Comparison of ENCODE assay signal across 11 cellular contexts in genomic region chr11:65391007-65391406, GRCh38. TPM values are rescaled to one million over a fixed set of nuclear protein-coding genes. Genes with fewer than 3 reads are reported as not detected.
A peak's percentile ranks its signal among the peaks of the same experiment; 100 is the strongest.
DNase-seq lines count a peak whose midpoint lies in the region; ATAC-seq and TF ChIP-seq lines count a peak whose summit lies in the region.
"Had no signal": no experiment of that assay in that cellular context is flagged by ENCODE, and none has a peak within 500 bp of the region (broad histone marks: within the 10 kb centered on the region; RNA-seq: fewer than 3 reads in every experiment).

No MANE protein-coding gene starts in this region.

- H4K20me1 ChIP-seq in OCI-LY1 (ENCODE audit: insufficient read depth, low read length) = no peaks in the 10 kb centered on the region

- in situ Hi-C loops in GM13977 (cut with MboI; ENCODE audit: low pct_unique_long_range_greater_than_20kb, low sequenced_read_pairs, unreplicated experiment) = no loop called here

- POLR2A ChIA-PET in A673 (lab: Charles Lee; ENCODE audit: low non-redundant PET) = interaction anchor here (0.5 to 0.6 kb wide), 3 partner anchors 32 to 147 kb away, joined by 3 to 16 read pairs (median 4); no protein-coding TSS in a partner anchor

- H3K4me3 Mint-ChIP-seq in effector memory CD8-positive, alpha-beta T cell = no peak overlapping the region
- peak overlapping the region; percentile 13 for H3K4me3 Mint-ChIP-seq in mesothelial cell of epicardium

- BruUV-seq in A673 (replicated peaks; lab: Mats Ljungman, UMichigan) = no TSS peak

- H3K27me3 Mint-ChIP-seq in effector memory CD8-positive, alpha-beta T cell = no peaks in the 10 kb centered on the region
- no peaks in the 10 kb centered on the region for H3K27me3 Mint-ChIP-seq in mesothelial cell of epicardium (ENCODE audit: low read depth)

- no peak for TF ChIP-seq CTCF in A673 (conservative IDR thresholded peaks at IDR 0.05; ENCODE audit: low read depth, low read length)
- no peak for TF ChIP-seq CTCF in OCI-LY1 (IDR thresholded peaks at IDR 0.05; ENCODE audit: low read length)
- no peak for TF ChIP-seq CTCF in mesothelial cell of epicardium (IDR thresholded peaks at IDR 0.05; ENCODE audit: unreplicated experiment)
- no peak for TF ChIP-seq CTCF in GM13977 (IDR thresholded peaks at IDR 0.05; ENCODE audit: extremely low read depth, insufficient read depth, missing control alignments)

- peaks cover 38 to 46% of the 10 kb centered on the region in 2 donors for H3K4me1 Mint-ChIP-seq in effector memory CD8-positive, alpha-beta T cell (ENCODE audit: low read depth in 2 of 2)
- H3K4me1 Mint-ChIP-seq in mesothelial cell of epicardium = peaks cover 45% of the 10 kb centered on the region

- H3K4me1 ChIP-seq in A673 (ENCODE audit: insufficient read depth, low read length, poor library complexity, severe bottlenecking) (peaks cover 39% of the 10 kb centered on the region), OCI-LY1 (ENCODE audit: insufficient read depth, low read length, severe bottlenecking) (peaks cover 48% of the 10 kb centered on the region)

- H3K9me3 Mint-ChIP-seq in effector memory CD8-positive, alpha-beta T cell = no peaks in the 10 kb centered on the region
- no peaks in the 10 kb centered on the region for H3K9me3 Mint-ChIP-seq in mesothelial cell of epicardium

- peak overlapping the region; percentile 91; the same call in 1 of the 2 replicates for H3K4me2 ChIP-seq in OCI-LY1 (ENCODE audit: low read length)

- no peak overlapping the region for H2AFZ ChIP-seq in OCI-LY1 (ENCODE audit: low read length)

- DNase-seq in A673 (ENCODE audit: low spot score) = peak; percentile 69
- DNase-seq in effector memory CD8-positive, alpha-beta T cell = no peak
- no peak for DNase-seq in mesothelial cell of epicardium (ENCODE audit: low spot score in 2 of 2, unreplicated experiment in 2 of 2)
- DNase-seq in SW 1271 (lab: John Stamatoyannopoulos, UW) = no peak
- no peak for DNase-seq in stimulated activated CD4-positive, alpha-beta T cell treated with anti-CD3 and anti-CD28 coated beads, Interleukin-2, amount 100 ng/mL, for 48 hours
- no peak for DNase-seq in GM13977 (ENCODE audit: low spot score)
- DNase-seq: activated T-cell treated with anti-CD3 and anti-CD28 coated beads, Interleukin-2, amount 50 U/mL, for 1 hour; NCI-H446 had no signal

- H3K4me3 ChIP-seq in A673 (ENCODE audit: low read depth, low read length, poor library complexity, severe bottlenecking) (peak overlapping the region; percentile 35), OCI-LY1 (ENCODE audit: low read depth, low read length, poor library complexity, severe bottlenecking) (no peak overlapping the region)

- no peak overlapping the region for H3K9ac ChIP-seq in OCI-LY1 (ENCODE audit: low read length)

- no peaks in the 10 kb centered on the region for H3K79me2 ChIP-seq in OCI-LY1 (ENCODE audit: insufficient read depth, low read length)

- H3K9me2 ChIP-seq in OCI-LY1 (ENCODE audit: low read depth, low read length) = no peaks in the 10 kb centered on the region

- H3K36me3 ChIP-seq in A673 (ENCODE audit: insufficient read depth, low read length, poor library complexity, severe bottlenecking) = peaks cover 21% of the 10 kb centered on the region
- peaks cover 59% of the 10 kb centered on the region for H3K36me3 ChIP-seq in OCI-LY1 (ENCODE audit: insufficient read depth, low read length)

- intact Hi-C loops in A673 (cut with micrococcal nuclease; ENCODE audit: unreplicated experiment) = no loop called here

- H3K27me3 ChIP-seq in A673 (replicated peaks; ENCODE audit: insufficient read depth, low read depth, low read length, poor library complexity) (no peaks in the 10 kb centered on the region), OCI-LY1 (ENCODE audit: insufficient read depth, low read length) (no peaks in the 10 kb centered on the region)

- H3K27ac ChIP-seq in A673 (ENCODE audit: low read depth, low read length, poor library complexity, severe bottlenecking) (peak overlapping the region; percentile 89), OCI-LY1 (ENCODE audit: low read depth, low read length, poor library complexity, severe bottlenecking) (no peak overlapping the region)

- H3K27ac Mint-ChIP-seq in effector memory CD8-positive, alpha-beta T cell = peak overlapping the region; percentile 71 to 76
- peak overlapping the region; percentile 59 for H3K27ac Mint-ChIP-seq in mesothelial cell of epicardium

- peaks cover 16% of the 10 kb centered on the region for H3K36me3 Mint-ChIP-seq in effector memory CD8-positive, alpha-beta T cell (ENCODE audit: insufficient read depth)
- peaks cover 5% of the 10 kb centered on the region for H3K36me3 Mint-ChIP-seq in mesothelial cell of epicardium

- no peaks in the 10 kb centered on the region for H3F3A ChIP-seq in OCI-LY1 (ENCODE audit: insufficient read depth, low read length)

- ATAC-seq in effector memory CD8-positive, alpha-beta T cell (replicated peaks) = no peak
- ATAC-seq in esophagus mucosa = no peak

- CTCF ChIA-PET in A673 (lab: Charles Lee) = interaction anchor here (0.6 to 1.4 kb wide), 3 partner anchors 25 to 101 kb away, joined by 4 to 6 read pairs (median 4); no protein-coding TSS in a partner anchor

- H3K9me3 ChIP-seq in A673 (ENCODE audit: low read depth, low read length, poor library complexity, severe bottlenecking) (no peaks in the 10 kb centered on the region), OCI-LY1 (ENCODE audit: low read length) (no peaks in the 10 kb centered on the region)

RNA-seq across cellular contexts. Expression of gene FRMD8, which starts 4.6 kb away (rescaled TPM):
- total RNA-seq in A673 (2021) = 43.2 and 51.1 TPM in 2 replicates
- 23.5 to 26.4 TPM (median 25.0 TPM) in 3 replicates for total RNA-seq in mesothelial cell of epicardium
- 37.1 TPM for total RNA-seq in esophagus mucosa

RNA-seq across cellular contexts. Expression of gene SLC25A45, which starts 8.6 kb away (rescaled TPM):
- total RNA-seq in A673 (2021) (5.3 and 7.4 TPM in 2 replicates), mesothelial cell of epicardium (3.9 to 4.7 TPM (median 4.7 TPM) in 3 replicates), esophagus mucosa (3.4 TPM)

RNA-seq across cellular contexts. Expression of gene NEAT1, which starts 31.6 kb away (rescaled TPM):
- 196 and 211 TPM in 2 replicates for total RNA-seq in A673 (2021)
- 236 to 269 TPM (median 246 TPM) in 3 replicates for total RNA-seq in mesothelial cell of epicardium
- 389 TPM for total RNA-seq in esophagus mucosa

RNA-seq across cellular contexts. Expression of gene TIGD3, which starts 36.5 kb away (rescaled TPM):
- total RNA-seq in A673 (2021) (2.3 and 3.5 TPM in 2 replicates), mesothelial cell of epicardium (0.49 to 0.75 TPM (median 0.60 TPM) in 3 replicates), esophagus mucosa (0.16 TPM)
- total RNA-seq: lung microvascular endothelial cell had no signal

RNA-seq across cellular contexts. Expression of gene DPF2, which starts 57.4 kb away (rescaled TPM):
- total RNA-seq in A673 (2021) (125 and 149 TPM in 2 replicates), mesothelial cell of epicardium (80.1 to 85.3 TPM (median 81.3 TPM) in 3 replicates), esophagus mucosa (30.4 TPM)
